In the genomic region with DNA sequence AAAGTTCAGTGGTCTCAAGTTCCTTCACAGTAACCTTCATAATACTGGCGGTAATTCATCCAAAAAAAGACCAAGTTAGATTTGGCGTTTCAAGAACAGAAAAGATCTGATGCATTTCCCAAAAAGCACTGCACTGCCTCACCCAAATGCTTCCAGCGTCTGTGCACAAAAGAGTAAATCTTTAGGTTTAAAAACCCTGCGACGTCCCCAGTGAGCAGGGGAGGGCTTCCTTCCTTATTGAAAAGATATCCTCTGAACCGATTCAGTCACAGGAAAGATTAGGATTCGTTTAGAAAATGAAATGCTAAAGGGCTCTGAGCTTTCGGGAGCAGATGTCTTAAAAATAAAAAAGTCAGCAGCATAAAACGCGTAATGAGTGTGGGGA, we compare ENCODE assay signal across 1 cellular context.
TF ChIP-seq lines count a peak whose summit lies in the region.

No MANE protein-coding gene starts in this region.

TF ChIP-seq in HCT116, 20 proteins besides CTCF, POLR2A, EP300 and RAD21:
- TF ChIP-seq ZBTB33 (IDR thresholded peaks at IDR 0.05; ENCODE audit: extremely low read depth, insufficient replicate concordance, low read length) (no peak), YY1 (IDR thresholded peaks at IDR 0.05; ENCODE audit: extremely low read depth, insufficient replicate concordance, low read depth, low read length) (no peak), EGR1 (IDR thresholded peaks at IDR 0.05; ENCODE audit: low read depth) (no peak), JUND (IDR thresholded peaks at IDR 0.05) (no peak), CEBPB (IDR thresholded peaks at IDR 0.05; ENCODE audit: low read depth) (no peak), EZH2phosphoT487 (IDR thresholded peaks at IDR 0.05; ENCODE audit: borderline replicate concordance) (no peak), SIN3A (IDR thresholded peaks at IDR 0.05; ENCODE audit: low read depth) (no peak), ZFX (IDR thresholded peaks at IDR 0.05) (no peak), TCF7L2 (IDR thresholded peaks at IDR 0.05; ENCODE audit: borderline replicate concordance, extremely low read depth, insufficient read depth, insufficient read length) (no peak), REST (IDR thresholded peaks at IDR 0.05; ENCODE audit: low read depth) (no peak)
